ENCODE assay signal across 21 cellular contexts in the genomic region with DNA sequence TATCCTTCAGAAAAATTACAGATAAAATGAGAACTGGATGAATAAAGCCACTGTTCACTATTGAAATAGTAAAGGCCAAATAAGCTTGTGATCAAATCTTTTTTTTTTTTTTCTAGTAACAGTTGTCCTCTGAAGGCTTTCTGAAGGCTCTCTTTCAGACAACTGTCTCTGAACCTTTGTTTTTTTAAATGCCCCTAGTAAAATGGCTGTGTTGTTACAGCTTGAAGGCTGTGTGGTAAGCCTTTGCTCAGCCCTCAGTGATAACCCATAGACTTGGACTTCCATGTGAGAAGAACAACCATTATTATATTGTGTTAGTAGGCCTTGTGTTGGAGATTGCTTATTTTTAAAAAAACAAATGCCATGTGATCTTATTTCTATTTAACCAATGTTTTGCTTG.
"Had no signal": no experiment of that assay in that cellular context is flagged by ENCODE, and none has a peak within 500 bp of the region (broad histone marks: within the 10 kb centered on the region; RNA-seq: fewer than 3 reads in every experiment).

No MANE protein-coding gene starts in this region.

- H3K4me1 Mint-ChIP-seq: activated B cell treated with CpG ODN at 0.5 μM for 24 hours; activated naive CD8-positive, alpha-beta T cell treated with anti-CD3 and anti-CD28 coated beads for 36 hours; activated T-helper 17 cell treated with anti-CD3 and anti-CD28 coated beads, Interleukin-2, amount 50 U/mL, for 72 hours; immature natural killer cell; stimulated activated naive B cell treated with anti-CD40 and anti-IgM and Interleukin-4, amounts not matched to agents 10 μg/mL and 1 μg/mL and 100 μg/mL, for 72 hours; T-cell had no signal

- H3K36me3 Mint-ChIP-seq: activated CD4-positive, alpha-beta memory T cell treated with anti-CD3 and anti-CD28 coated beads for 36 hours; activated naive CD8-positive, alpha-beta T cell treated with anti-CD3 and anti-CD28 coated beads for 36 hours; immature natural killer cell; naive thymus-derived CD8-positive, alpha-beta T cell; stimulated activated naive B cell treated with anti-CD40 and anti-IgM and Interleukin-4, amounts not matched to agents 10 μg/mL and 1 μg/mL and 100 μg/mL, for 72 hours; T-cell had no signal

- H3K9me3 Mint-ChIP-seq: activated naive CD8-positive, alpha-beta T cell treated with anti-CD3 and anti-CD28 coated beads for 36 hours; activated T-helper 17 cell treated with anti-CD3 and anti-CD28 coated beads, Interleukin-2, amount 50 U/mL, for 72 hours; immature natural killer cell; T-cell had no signal

- H3K27me3 ChIP-seq: gastroesophageal sphincter, neutrophil, transverse colon, uterus had no signal

- H3K4me3 Mint-ChIP-seq: activated B cell treated with CpG ODN at 0.5 μM for 24 hours; activated CD4-positive, alpha-beta memory T cell treated with anti-CD3 and anti-CD28 coated beads for 36 hours; activated naive CD8-positive, alpha-beta T cell treated with anti-CD3 and anti-CD28 coated beads for 36 hours; activated T-helper 17 cell treated with anti-CD3 and anti-CD28 coated beads, Interleukin-2, amount 50 U/mL, for 72 hours; immature natural killer cell; naive thymus-derived CD8-positive, alpha-beta T cell; stimulated activated naive B cell treated with anti-CD40 and anti-IgM and Interleukin-4, amounts not matched to agents 10 μg/mL and 1 μg/mL and 100 μg/mL, for 72 hours; T-cell had no signal

- DNase-seq: activated B cell treated with CpG ODN at 0.5 μM for 24 hours; activated CD4-positive, alpha-beta memory T cell treated with anti-CD3 and anti-CD28 coated beads for 36 hours; activated CD4-positive, alpha-beta T cell treated with anti-CD3 and anti-CD28 coated beads for 4 hours; activated naive CD4-positive, alpha-beta T cell; activated naive CD8-positive, alpha-beta T cell treated with anti-CD3 and anti-CD28 coated beads for 36 hours; activated T-cell treated with anti-CD3 and anti-CD28 coated beads for 4 hours; amniotic stem cell; central memory CD4-positive, alpha-beta T cell; immature natural killer cell; kidney glomerular epithelial cell; mesendoderm; naive thymus-derived CD8-positive, alpha-beta T cell; stimulated activated naive B cell treated with anti-CD40 and anti-IgM and Interleukin-4, amounts not matched to agents 10 μg/mL and 1 μg/mL and 100 μg/mL, for 72 hours; T-cell; transverse colon; uterus had no signal

- H3K27ac ChIP-seq: coronary artery, gastroesophageal sphincter, neutrophil, parathyroid adenoma, transverse colon, uterus had no signal

- H3K4me3 ChIP-seq: coronary artery, gastroesophageal sphincter, transverse colon, uterus had no signal

- H3K27me3 Mint-ChIP-seq: activated B cell treated with CpG ODN at 0.5 μM for 24 hours; activated T-helper 17 cell treated with anti-CD3 and anti-CD28 coated beads, Interleukin-2, amount 50 U/mL, for 72 hours had no signal

- H3K27ac Mint-ChIP-seq: activated B cell treated with CpG ODN at 0.5 μM for 24 hours; activated CD4-positive, alpha-beta memory T cell treated with anti-CD3 and anti-CD28 coated beads for 36 hours; activated naive CD8-positive, alpha-beta T cell treated with anti-CD3 and anti-CD28 coated beads for 36 hours; activated T-helper 17 cell treated with anti-CD3 and anti-CD28 coated beads, Interleukin-2, amount 50 U/mL, for 72 hours; immature natural killer cell; naive thymus-derived CD8-positive, alpha-beta T cell; stimulated activated naive B cell treated with anti-CD40 and anti-IgM and Interleukin-4, amounts not matched to agents 10 μg/mL and 1 μg/mL and 100 μg/mL, for 72 hours; T-cell had no signal
